In genomic region chr2:128026422-128027277, GRCh38 we compare ENCODE assay signal across 8 cellular contexts. TPM values are rescaled to one million over a fixed set of nuclear protein-coding genes. Genes with fewer than 3 reads are reported as not detected.
DNase-seq lines count a peak whose midpoint lies in the region; ATAC-seq, FAIRE-seq and TF ChIP-seq lines count a peak whose summit lies in the region.

No MANE protein-coding gene starts in this region.

- no peaks in the 10 kb centered on the region for H3K9me1 ChIP-seq in endothelial cell of umbilical vein (replicated peaks; ENCODE audit: control insufficient read depth, extremely low read depth, insufficient read depth, low read length)

- peak overlapping the region; percentile 84 for H3K9ac ChIP-seq in endothelial cell of umbilical vein (replicated peaks; ENCODE audit: extremely low read depth, insufficient read depth, low read length)
- peak overlapping the region; percentile 72 for H3K9ac ChIP-seq in neural progenitor cell

- peak; percentile 1 for ATAC-seq in GM19452 (IDR thresholded peaks at IDR 0.05; ENCODE audit: unreplicated experiment)

- H3K36me3 Mint-ChIP-seq in neural progenitor cell = peaks cover 2% of the 10 kb centered on the region

- H3K27ac Mint-ChIP-seq in neural progenitor cell = peak overlapping the region; percentile 93

- CTCF ChIA-PET in BJ (lab: Yijun Ruan, JAX) = no interaction called here
- CTCF ChIA-PET in endothelial cell of umbilical vein (lab: Charles Lee) = interaction anchor here (0.9 kb wide), 1 partner anchor 65 kb away, joined by 3 read pairs; the partner anchor contains the start of gene UGGT1

- peaks cover 26% of the 10 kb centered on the region for H3K79me2 ChIP-seq in endothelial cell of umbilical vein (ENCODE audit: control insufficient read depth, insufficient read depth, low read length)
- peaks cover 52% of the 10 kb centered on the region for H3K79me2 ChIP-seq in neural progenitor cell (ENCODE audit: low read depth)

- H3K27me3 ChIP-seq in BJ (ENCODE audit: control insufficient read depth, insufficient read depth, low read length) (no peaks in the 10 kb centered on the region), endothelial cell of umbilical vein (ENCODE audit: control insufficient read depth in 2 of 2, insufficient read depth in 2 of 2, low read length in 2 of 2) (no peaks in the 10 kb centered on the region), neural progenitor cell (peaks cover 18% of the 10 kb centered on the region)

- H3K4me3 Mint-ChIP-seq in neural progenitor cell = peak overlapping the region; percentile 97

- H3K4me1 ChIP-seq in endothelial cell of umbilical vein (ENCODE audit: control insufficient read depth, extremely low read depth, insufficient read depth, low read length) (peaks cover 6% of the 10 kb centered on the region), neural progenitor cell (peaks cover 12% of the 10 kb centered on the region)

- no peaks in the 10 kb centered on the region for H3K9me3 Mint-ChIP-seq in neural progenitor cell

- H3K27me3 Mint-ChIP-seq in neural progenitor cell (ENCODE audit: insufficient read depth, low read depth) = peaks cover 15% of the 10 kb centered on the region

- H3K4me3 ChIP-seq in BJ (ENCODE audit: low read depth, low read length) (peak overlapping the region; percentile 91), endothelial cell of umbilical vein (replicated peaks in 1 of 3; ENCODE audit: insufficient read depth in 1 of 3, low read depth in 1 of 3, low read length in 3 of 3) (peak overlapping the region; percentile 89 to 96 (median 91)), neural progenitor cell (peak overlapping the region; percentile 84)

- TF ChIP-seq CTCF in BJ (IDR thresholded peaks at IDR 0.05; ENCODE audit: insufficient read depth, low read depth, low read length) (no peak), endothelial cell of umbilical vein (IDR thresholded peaks at IDR 0.05; ENCODE audit: extremely low read depth in 1 of 2, insufficient read depth in 1 of 2, low read depth in 1 of 2, low read length in 2 of 2) (no peak), neural progenitor cell (IDR thresholded peaks at IDR 0.05) (no peak)

- DNase-seq in BJ (ENCODE audit: low read depth) = no peak
- DNase-seq in endothelial cell of umbilical vein (ENCODE audit: low read depth, low spot score) = peak; percentile 32
- DNase-seq in neural progenitor cell (ENCODE audit: low spot score) = no peak
- no peak for DNase-seq in globus pallidus (ENCODE audit: low spot score)
- no peak for DNase-seq in 8988T
- no peak for DNase-seq in occipital lobe (lab: John Stamatoyannopoulos, UW)

- intact Hi-C loops in endothelial cell of umbilical vein (cut with micrococcal nuclease) = loop anchor here (2.0 to 5.0 kb wide), 3 partner anchors 141 to 216 kb away; partner anchors contain the start of gene WDR33

- H3K4me2 ChIP-seq in endothelial cell of umbilical vein (ENCODE audit: insufficient read depth, low read length) (peak overlapping the region; percentile 97), neural progenitor cell (peak overlapping the region; percentile 95)

- peak overlapping the region; percentile 76 for H2AFZ ChIP-seq in endothelial cell of umbilical vein (ENCODE audit: low read depth, low read length)
- H2AFZ ChIP-seq in neural progenitor cell (replicated peaks) = no peak overlapping the region

- H3K27ac ChIP-seq in endothelial cell of umbilical vein (ENCODE audit: insufficient read depth, low read depth, low read length) (peak overlapping the region; percentile 46), neural progenitor cell (no peak overlapping the region)

- peaks cover 14% of the 10 kb centered on the region for H3K4me1 Mint-ChIP-seq in neural progenitor cell

- H3F3A ChIP-seq in neural progenitor cell (ENCODE audit: low read depth) = peaks cover 8% of the 10 kb centered on the region

- H4K20me1 ChIP-seq in endothelial cell of umbilical vein (replicated peaks; ENCODE audit: control insufficient read depth, extremely low read depth, insufficient read depth, low read length) = no peaks in the 10 kb centered on the region
- peaks cover 46% of the 10 kb centered on the region for H4K20me1 ChIP-seq in neural progenitor cell (ENCODE audit: low read depth)

- H3K9me3 ChIP-seq in endothelial cell of umbilical vein (replicated peaks; ENCODE audit: control insufficient read depth, insufficient read depth, low read length) (no peaks in the 10 kb centered on the region), neural progenitor cell (ENCODE audit: low read depth) (no peaks in the 10 kb centered on the region)

- POLR2A ChIA-PET in BJ (lab: Charles Lee) (no interaction called here), endothelial cell of umbilical vein (lab: Charles Lee) (no interaction called here)

- peak; percentile 43 for FAIRE-seq in endothelial cell of umbilical vein (lab: Jason Lieb, UNC)

- dilution Hi-C loops in endothelial cell of umbilical vein (cut with MboI; ENCODE audit: extremely low pct_ligation_motif_present, low sequenced_read_pairs) = no loop called here

- H3K36me3 ChIP-seq in BJ (ENCODE audit: control insufficient read depth, insufficient read depth, low read length) (no peaks in the 10 kb centered on the region), endothelial cell of umbilical vein (ENCODE audit: control insufficient read depth in 2 of 2, extremely low read depth in 1 of 2, insufficient read depth in 2 of 2, low read length in 2 of 2) (no peaks in the 10 kb centered on the region), neural progenitor cell (no peaks in the 10 kb centered on the region)

- no peak for TF ChIP-seq POLR2A in endothelial cell of umbilical vein (IDR thresholded peaks at IDR 0.05; ENCODE audit: low read depth, low read length)

- BruUV-seq in endothelial cell of umbilical vein (replicated peaks; lab: Mats Ljungman, UMichigan) = no TSS peak

TF ChIP-seq in PFSK-1, 5 proteins besides CTCF, POLR2A, EP300 and RAD21 (continues in another document):
- peak; percentile 10; the same call in 1 of the 2 replicates for TF ChIP-seq TAF1 (IDR thresholded peaks at IDR 0.05; ENCODE audit: borderline replicate concordance, insufficient read depth, low read length)
- TF ChIP-seq SIN3A (IDR thresholded peaks at IDR 0.05; ENCODE audit: borderline replicate concordance, insufficient read depth, low read length) = no peak

TF ChIP-seq in endothelial cell of umbilical vein, 7 proteins besides CTCF, POLR2A, EP300 and RAD21:
- TF ChIP-seq GATA2 (IDR thresholded peaks at IDR 0.05; ENCODE audit: insufficient read depth, insufficient read length, low read depth, low read length) = no peak
- TF ChIP-seq MYC (IDR thresholded peaks at IDR 0.05; ENCODE audit: low read depth, low read length) = no peak
- TF ChIP-seq EZH2 (IDR thresholded peaks at IDR 0.05; ENCODE audit: borderline replicate concordance, low read depth, low read length, severe bottlenecking) = no peak
- TF ChIP-seq MAX (IDR thresholded peaks at IDR 0.05; ENCODE audit: insufficient read depth, insufficient read length) = no peak
- no peak for TF ChIP-seq POLR2AphosphoS5 (IDR thresholded peaks at IDR 0.05; ENCODE audit: insufficient read depth, low read depth, low read length)
- TF ChIP-seq JUN (IDR thresholded peaks at IDR 0.05; ENCODE audit: borderline replicate concordance, insufficient read depth, insufficient read length, low read depth) = no peak
- TF ChIP-seq FOS (IDR thresholded peaks at IDR 0.05; ENCODE audit: borderline replicate concordance, insufficient read depth, low read length) = no peak

RNA-seq across cellular contexts. Expression of gene SAP130, which starts 1.2 kb away (rescaled TPM):
- polyA plus RNA-seq in BJ (2011; rRNA removed) (9.1 and 20.4 TPM in 2 replicates), endothelial cell of umbilical vein (26.1 and 26.8 TPM in 2 replicates)
- polyA minus RNA-seq in BJ (2011; rRNA and poly(A)+ RNA removed) = 15.3 and 15.4 TPM in 2 replicates
- polyA plus RNA-seq in PFSK-1 (2012; ENCODE audit: insufficient read length, low read depth) = 23.6 TPM
- total RNA-seq in endothelial cell of umbilical vein (30.4 and 34.3 TPM in 2 replicates), neural progenitor cell (ENCODE audit: low replicate concordance) (19.8 and 30.3 TPM in 2 replicates), occipital lobe (5.9 TPM)
- 17.4 and 21.8 TPM in 2 replicates for polyA plus RNA-seq in endothelial cell of umbilical vein (2011; cell fraction: cytosol; rRNA removed)
- 34.8 and 35.2 TPM in 2 replicates for polyA plus RNA-seq in endothelial cell of umbilical vein (2011; cell fraction: nucleus; rRNA removed)
- polyA plus RNA-seq in endothelial cell of umbilical vein (2012) = 23.0 and 25.3 TPM in 2 replicates
- polyA minus RNA-seq in endothelial cell of umbilical vein = 33.0 and 38.9 TPM in 2 replicates
- 5.9 TPM for polyA minus RNA-seq in endothelial cell of umbilical vein (2011; cell fraction: cytosol; rRNA and poly(A)+ RNA removed)
- polyA minus RNA-seq in endothelial cell of umbilical vein (2011; cell fraction: nucleus; rRNA and poly(A)+ RNA removed) = 21.1 and 25.9 TPM in 2 replicates
